ENCODE assay signal across 37 cellular contexts in the genomic region with DNA sequence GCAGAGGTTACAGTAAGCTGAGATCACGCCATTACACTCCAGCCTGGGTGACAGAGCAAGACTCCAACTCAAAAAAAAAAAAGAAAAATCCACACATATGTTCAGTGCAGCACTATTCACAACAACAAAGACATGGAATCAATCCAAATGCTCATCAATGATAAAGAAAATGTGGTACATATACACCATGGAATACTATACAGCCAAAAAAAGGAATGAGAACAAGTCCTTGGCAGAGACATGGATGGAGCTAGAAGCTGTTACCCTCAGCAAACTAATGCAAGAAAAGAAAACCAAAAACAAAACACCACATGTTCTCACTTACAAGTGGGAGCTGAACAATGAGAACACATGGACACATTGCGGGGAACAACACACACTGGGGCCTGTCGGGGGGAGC. TPM values are rescaled to one million over a fixed set of nuclear protein-coding genes. Genes with fewer than 3 reads are reported as not detected.
"Had no signal": no experiment of that assay in that cellular context is flagged by ENCODE, and none has a peak within 500 bp of the region (broad histone marks: within the 10 kb centered on the region; RNA-seq: fewer than 3 reads in every experiment).

No MANE protein-coding gene starts in this region.

- H3K4me3 Mint-ChIP-seq: activated naive CD4-positive, alpha-beta T cell treated with anti-CD3 and anti-CD28 coated beads for 36 hours; activated naive CD4-positive, alpha-beta T cell treated with anti-CD3 and anti-CD28 coated beads, Interleukin-2, amount 10 ng/mL, durations not matched to agents 7 days and 5 days; activated naive CD4-positive, alpha-beta T cell treated with anti-CD3 and anti-CD28 coated beads, Interleukin-2, amount 50 U/mL, for 24 hours; activated naive CD8-positive, alpha-beta T cell; activated naive CD8-positive, alpha-beta T cell treated with anti-CD3 and anti-CD28 coated beads for 36 hours; activated naive CD8-positive, alpha-beta T cell treated with anti-CD3 and anti-CD28 coated beads, Interleukin-2, amount 10 ng/mL, durations not matched to agents 7 days and 5 days; activated naive CD8-positive, alpha-beta T cell treated with anti-CD3 and anti-CD28 coated beads, Interleukin-2, amount 50 U/mL, for 24 hours; activated T-cell treated with anti-CD3 and anti-CD28 coated beads, Interleukin-2, amount 50 U/mL, for 24 hours; activated T-cell treated with anti-CD3 and anti-CD28 coated beads, Interleukin-2, amount 50 U/mL, for 4 hours; activated T-cell treated with anti-CD3 and anti-CD28 coated beads, Interleukin-2, amount 50 U/mL, for 72 hours; activated T-helper 1 cell treated with anti-CD3 and anti-CD28 coated beads, Interleukin-12 subunit alpha, Interleukin-12 subunit beta, Interleukin-2, Interleukin-4 antibody, amounts not matched to agents 30 ng/mL and 10 ng/mL and 1 ng/mL, durations not matched to agents 14 hours and 24 hours and 36 hours; activated T-helper 17 cell treated with anti-CD3 and anti-CD28 coated beads, Interleukin-2, amount 50 U/mL, for 72 hours; brain; central memory CD8-positive, alpha-beta T cell had no signal

- H3K27ac ChIP-seq: adrenal gland, ascending aorta, body of pancreas, brain microvascular endothelial cell, breast epithelium, cardiac muscle cell had no signal

- H3K27me3 Mint-ChIP-seq: activated naive CD4-positive, alpha-beta T cell treated with anti-CD3 and anti-CD28 coated beads, Interleukin-2, amount 10 ng/mL, durations not matched to agents 7 days and 5 days had no signal

- DNase-seq: activated effector memory CD4-positive, alpha-beta T cell treated with anti-CD3 and anti-CD28 coated beads, Interleukin-2, amount 50 U/mL, for 16 hours; activated effector memory CD4-positive, alpha-beta T cell treated with Interleukin-2 at 50 U/mL for 16 hours; activated gamma-delta T cell; activated gamma-delta T cell treated with Interleukin-2 at 50 U/mL for 16 hours; activated naive CD4-positive, alpha-beta T cell; activated naive CD4-positive, alpha-beta T cell treated with anti-CD3 and anti-CD28 coated beads for 36 hours; activated naive CD4-positive, alpha-beta T cell treated with anti-CD3 and anti-CD28 coated beads, Interleukin-2, amount 10 ng/mL, durations not matched to agents 7 days and 5 days; activated naive CD4-positive, alpha-beta T cell treated with anti-CD3 and anti-CD28 coated beads, Interleukin-2, amount 50 U/mL, for 16 hours; activated naive CD4-positive, alpha-beta T cell treated with Interleukin-2 at 50 U/mL for 16 hours; activated naive CD8-positive, alpha-beta T cell treated with anti-CD3 and anti-CD28 coated beads for 36 hours; activated naive CD8-positive, alpha-beta T cell treated with anti-CD3 and anti-CD28 coated beads, Interleukin-2, amount 10 ng/mL, durations not matched to agents 7 days and 5 days; activated naive CD8-positive, alpha-beta T cell treated with anti-CD3 and anti-CD28 coated beads, Interleukin-2, amount 50 U/mL, for 24 hours; activated T-cell treated with anti-CD3 and anti-CD28 coated beads, Interleukin-2, amount 50 U/mL, for 24 hours; activated T-cell treated with anti-CD3 and anti-CD28 coated beads, Interleukin-2, amount 50 U/mL, for 4 hours; activated T-cell treated with anti-CD3 and anti-CD28 coated beads, Interleukin-2, amount 50 U/mL, for 48 hours; activated T-cell treated with anti-CD3 and anti-CD28 coated beads, Interleukin-2, amount 50 U/mL, for 72 hours; adrenal gland; amniotic stem cell; amygdala; anterior cingulate cortex; aorta; body of pancreas; brain microvascular endothelial cell; caudate nucleus; central memory CD4-positive, alpha-beta T cell; cerebellar nuclear complex had no signal

- H3K9me3 Mint-ChIP-seq: activated naive CD4-positive, alpha-beta T cell treated with anti-CD3 and anti-CD28 coated beads, Interleukin-2, amount 10 ng/mL, durations not matched to agents 7 days and 5 days; activated naive CD4-positive, alpha-beta T cell treated with anti-CD3 and anti-CD28 coated beads, Interleukin-2, amount 50 U/mL, for 24 hours; activated T-helper 1 cell treated with anti-CD3 and anti-CD28 coated beads, Interleukin-12 subunit alpha, Interleukin-12 subunit beta, Interleukin-2, Interleukin-4 antibody, amounts not matched to agents 30 ng/mL and 10 ng/mL and 1 ng/mL, durations not matched to agents 14 hours and 24 hours and 36 hours; activated T-helper 17 cell treated with anti-CD3 and anti-CD28 coated beads, Interleukin-2, amount 50 U/mL, for 72 hours had no signal

- H3K4me1 ChIP-seq: adrenal gland, ascending aorta, body of pancreas, breast epithelium had no signal

- H3K4me1 Mint-ChIP-seq: activated naive CD4-positive, alpha-beta T cell treated with anti-CD3 and anti-CD28 coated beads, Interleukin-2, amount 10 ng/mL, durations not matched to agents 7 days and 5 days; activated naive CD4-positive, alpha-beta T cell treated with anti-CD3 and anti-CD28 coated beads, Interleukin-2, amount 50 U/mL, for 24 hours; activated naive CD8-positive, alpha-beta T cell treated with anti-CD3 and anti-CD28 coated beads for 36 hours; activated naive CD8-positive, alpha-beta T cell treated with anti-CD3 and anti-CD28 coated beads, Interleukin-2, amount 10 ng/mL, durations not matched to agents 7 days and 5 days; activated naive CD8-positive, alpha-beta T cell treated with anti-CD3 and anti-CD28 coated beads, Interleukin-2, amount 50 U/mL, for 24 hours; activated T-helper 17 cell treated with anti-CD3 and anti-CD28 coated beads, Interleukin-2, amount 50 U/mL, for 72 hours; brain; central memory CD8-positive, alpha-beta T cell had no signal

- H3K27ac Mint-ChIP-seq: activated naive CD4-positive, alpha-beta T cell treated with anti-CD3 and anti-CD28 coated beads for 36 hours; activated naive CD4-positive, alpha-beta T cell treated with anti-CD3 and anti-CD28 coated beads, Interleukin-2, amount 10 ng/mL, durations not matched to agents 7 days and 5 days; activated naive CD4-positive, alpha-beta T cell treated with anti-CD3 and anti-CD28 coated beads, Interleukin-2, amount 50 U/mL, for 24 hours; activated naive CD4-positive, alpha-beta T cell treated with anti-CD3 and anti-CD28 coated beads, Interleukin-2, amount 50 U/mL, for 72 hours; activated naive CD8-positive, alpha-beta T cell; activated naive CD8-positive, alpha-beta T cell treated with anti-CD3 and anti-CD28 coated beads for 36 hours; activated naive CD8-positive, alpha-beta T cell treated with anti-CD3 and anti-CD28 coated beads, Interleukin-2, amount 10 ng/mL, durations not matched to agents 7 days and 5 days; activated naive CD8-positive, alpha-beta T cell treated with anti-CD3 and anti-CD28 coated beads, Interleukin-2, amount 50 U/mL, for 24 hours; activated T-cell treated with anti-CD3 and anti-CD28 coated beads, Interleukin-2, amount 50 U/mL, for 24 hours; activated T-cell treated with anti-CD3 and anti-CD28 coated beads, Interleukin-2, amount 50 U/mL, for 72 hours; activated T-helper 1 cell treated with anti-CD3 and anti-CD28 coated beads, Interleukin-12 subunit alpha, Interleukin-12 subunit beta, Interleukin-2, Interleukin-4 antibody, amounts not matched to agents 30 ng/mL and 10 ng/mL and 1 ng/mL, durations not matched to agents 14 hours and 24 hours and 36 hours; activated T-helper 17 cell treated with anti-CD3 and anti-CD28 coated beads, Interleukin-2, amount 50 U/mL, for 72 hours; activated T-helper 2 cell treated with anti-CD3 and anti-CD28 coated beads, Interferon-gamma antibody, Interleukin-2, Interleukin-4, amounts not matched to agents 10 μg/mL and 5 μg/mL and 100 μg/mL, durations not matched to agents 14 hours and 24 hours and 36 hours; brain had no signal

- H3K4me3 ChIP-seq: adrenal gland, ascending aorta, body of pancreas, breast epithelium, cardiac muscle cell had no signal

- H3K36me3 ChIP-seq: adrenal gland, ascending aorta, brain microvascular endothelial cell, breast epithelium, cardiac muscle cell had no signal

- H3K9me3 ChIP-seq: adrenal gland had no signal

- H3K36me3 Mint-ChIP-seq: activated naive CD4-positive, alpha-beta T cell treated with anti-CD3 and anti-CD28 coated beads, Interleukin-2, amount 10 ng/mL, durations not matched to agents 7 days and 5 days; activated naive CD4-positive, alpha-beta T cell treated with anti-CD3 and anti-CD28 coated beads, Interleukin-2, amount 50 U/mL, for 24 hours; activated naive CD4-positive, alpha-beta T cell treated with anti-CD3 and anti-CD28 coated beads, Interleukin-2, amount 50 U/mL, for 72 hours; activated naive CD8-positive, alpha-beta T cell treated with anti-CD3 and anti-CD28 coated beads for 36 hours; activated naive CD8-positive, alpha-beta T cell treated with anti-CD3 and anti-CD28 coated beads, Interleukin-2, amount 10 ng/mL, durations not matched to agents 7 days and 5 days had no signal

RNA-seq across cellular contexts. Expression of a gene that starts 25.5 kb away (rescaled TPM):
- total RNA-seq: activated naive CD4-positive, alpha-beta T cell treated with anti-CD3 and anti-CD28 coated beads for 36 hours; activated naive CD4-positive, alpha-beta T cell treated with anti-CD3 and anti-CD28 coated beads, Interleukin-2, amount 50 U/mL, for 72 hours; activated naive CD8-positive, alpha-beta T cell treated with anti-CD3 and anti-CD28 coated beads for 36 hours; activated naive CD8-positive, alpha-beta T cell treated with anti-CD3 and anti-CD28 coated beads, Interleukin-2, amount 10 ng/mL, durations not matched to agents 7 days and 5 days; activated T-cell treated with anti-CD3 and anti-CD28 coated beads, Interleukin-2, amount 50 U/mL, for 72 hours; activated T-helper 1 cell treated with anti-CD3 and anti-CD28 coated beads, Interleukin-12 subunit alpha, Interleukin-12 subunit beta, Interleukin-2, Interleukin-4 antibody, amounts not matched to agents 30 ng/mL and 10 ng/mL and 1 ng/mL, durations not matched to agents 14 hours and 24 hours and 36 hours; activated T-helper 17 cell treated with anti-CD3 and anti-CD28 coated beads, Interleukin-2, amount 50 U/mL, for 72 hours had no signal

RNA-seq across cellular contexts. Expression of a gene that starts 54.6 kb away (rescaled TPM):
- total RNA-seq: activated naive CD8-positive, alpha-beta T cell treated with anti-CD3 and anti-CD28 coated beads, Interleukin-2, amount 10 ng/mL, durations not matched to agents 7 days and 5 days; activated T-helper 1 cell treated with anti-CD3 and anti-CD28 coated beads, Interleukin-12 subunit alpha, Interleukin-12 subunit beta, Interleukin-2, Interleukin-4 antibody, amounts not matched to agents 30 ng/mL and 10 ng/mL and 1 ng/mL, durations not matched to agents 14 hours and 24 hours and 36 hours; activated T-helper 17 cell treated with anti-CD3 and anti-CD28 coated beads, Interleukin-2, amount 50 U/mL, for 72 hours; ascending aorta had no signal
